24 cellular contexts compared by ENCODE assay signal in genomic region chr2:78245394-78246140, GRCh38.
"Had no signal": no experiment of that assay in that cellular context is flagged by ENCODE, and none has a peak within 500 bp of the region (broad histone marks: within the 10 kb centered on the region; RNA-seq: fewer than 3 reads in every experiment).

No MANE protein-coding gene starts in this region.

- H3K27ac ChIP-seq: adrenal gland, ascending aorta, brain microvascular endothelial cell, esophagus squamous epithelium, gastrocnemius medialis, left ventricle myocardium inferior, parathyroid adenoma, tibial artery had no signal

- H2AFZ ChIP-seq: parathyroid adenoma had no signal

- H3K27me3 ChIP-seq: adrenal gland, ascending aorta, brain microvascular endothelial cell, dorsolateral prefrontal cortex, esophagus squamous epithelium, gastrocnemius medialis, tibial artery had no signal

- DNase-seq: activated naive CD4-positive, alpha-beta T cell; activated T-cell treated with anti-CD3 and anti-CD28 coated beads, Interleukin-2, amount 50 U/mL, for 4 hours; adrenal gland; brain microvascular endothelial cell; caudate nucleus; dorsolateral prefrontal cortex; effector memory CD8-positive, alpha-beta T cell; esophagus squamous epithelium; gastrocnemius medialis; hippocampal formation; left ventricle myocardium inferior; mammary epithelial cell; midbrain; natural killer cell; nucleus accumbens; right cardiac atrium; stimulated activated CD4-positive, alpha-beta T cell treated with anti-CD3 and anti-CD28 coated beads, Interleukin-12 subunit alpha, Interleukin-12 subunit beta, amount 100 ng/mL, for 4 hours; stimulated activated naive CD8-positive, alpha-beta T cell treated with anti-CD3 and anti-CD28 coated beads, Interleukin-15, amount 100 ng/mL, for 72 hours; T-helper 9 cell; tibial artery had no signal

- H3K79me2 ChIP-seq: parathyroid adenoma had no signal

- H3K9me3 ChIP-seq: adrenal gland, gastrocnemius medialis had no signal

- FAIRE-seq: colon had no signal

- H3K36me3 ChIP-seq: adrenal gland, ascending aorta, brain microvascular endothelial cell, esophagus squamous epithelium, gastrocnemius medialis, left ventricle myocardium inferior, tibial artery had no signal

- H3K4me3 ChIP-seq: adrenal gland, ascending aorta, dorsolateral prefrontal cortex, esophagus squamous epithelium, gastrocnemius medialis, left ventricle myocardium inferior, tibial artery had no signal

- H3K4me1 ChIP-seq: adrenal gland, ascending aorta, esophagus squamous epithelium, gastrocnemius medialis, left ventricle myocardium inferior, parathyroid adenoma, tibial artery had no signal

- H3K9ac ChIP-seq: parathyroid adenoma had no signal

- ATAC-seq: activated T-cell treated with anti-CD3 and anti-CD28 coated beads, Interleukin-2, amount 50 U/mL, for 4 hours; effector memory CD8-positive, alpha-beta T cell; gastrocnemius medialis; natural killer cell; right cardiac atrium; stimulated activated effector memory CD8-positive, alpha-beta T cell treated with anti-CD3 and anti-CD28 coated beads, Interleukin-12 subunit alpha, Interleukin-12 subunit beta, amount 100 ng/mL, for 72 hours; stimulated activated naive CD8-positive, alpha-beta T cell treated with anti-CD3 and anti-CD28 coated beads, Interleukin-15, amount 100 ng/mL, for 72 hours had no signal
